8 cellular contexts compared by ENCODE assay signal in genomic region chr9:90142580-90142979, GRCh38.
DNase-seq lines count a peak whose midpoint lies in the region; ATAC-seq and TF ChIP-seq lines count a peak whose summit lies in the region.

No MANE protein-coding gene starts in this region.

- DNase-seq in DMS153 treated with DMSO at 0.1 percent for 48 hours (lab: John Stamatoyannopoulos, UW; ENCODE audit: unreplicated experiment) (peak; percentile 91), Kasumi-1 (lab: John Stamatoyannopoulos, UW) (peak; percentile 53 to 77), RKO (ENCODE audit: low spot score) (peak; percentile 58), adrenal gland (peak in 6 of 7 donors; percentile 39 to 74 (median 58)), kidney epithelial cell (ENCODE audit: low read depth) (peak; percentile 4)
- DNase-seq in stimulated activated CD4-positive, alpha-beta T cell treated with anti-CD3 and anti-CD28 coated beads, Interleukin-4, amount 100 ng/mL, for 48 hours (ENCODE audit: low read depth in 2 of 2): peak; percentile 26 to 45

- no peaks in the 10 kb centered on the region for H3K36me3 ChIP-seq in adrenal gland (replicated peaks in 1 of 2)
- H3K36me3 ChIP-seq in kidney epithelial cell (ENCODE audit: control insufficient read depth, insufficient read depth, low read length): no peaks in the 10 kb centered on the region

- no peaks in the 10 kb centered on the region for H3K4me1 ChIP-seq in adrenal gland (replicated peaks in 1 of 2)

- H3K4me3 ChIP-seq in adrenal gland (no peak overlapping the region), kidney epithelial cell (ENCODE audit: low read depth, low read length) (no peak overlapping the region)

- TF ChIP-seq CTCF in adrenal gland (IDR thresholded peaks at IDR 0.05) (peak; percentile 46 to 61 (median 53)), kidney epithelial cell (IDR thresholded peaks at IDR 0.05; ENCODE audit: insufficient read depth, low read length, poor library complexity, severe bottlenecking) (peak; percentile 50)

- H3K27me3 ChIP-seq in adrenal gland: no peaks in the 10 kb centered on the region
- no peaks in the 10 kb centered on the region for H3K27me3 ChIP-seq in kidney epithelial cell (ENCODE audit: control insufficient read depth, insufficient read depth, low read length)

- intact Hi-C loops in adrenal gland (cut with DNase I): loop anchor here in 1 of 2 donors (10.0 kb wide), 1 partner anchor 732 kb away; no protein-coding TSS in a partner anchor

- ATAC-seq in GM18520 (IDR thresholded peaks at IDR 0.05; ENCODE audit: unreplicated experiment) (no peak), esophagus mucosa (no peak)

- no peak overlapping the region for H3K27ac ChIP-seq in adrenal gland

- 8 to 14% (median 12%) methylated on average over 5 of the region's 5 CpGs for WGBS in adrenal gland, 4 donors

- no peaks in the 10 kb centered on the region for H3K9me3 ChIP-seq in adrenal gland (replicated peaks in 1 of 3)

- TF ChIP-seq POLR2A in adrenal gland (IDR thresholded peaks at IDR 0.05): no peak

Comparison
In these comparisons a context has a peak if more than half of its experiments do, and no peak if none do; other contexts are left out.
1. DNase-seq: peak in every context shown above with its lines; median percentile 91 in DMS153 treated with DMSO at 0.1 percent for 48 hours; 65 in Kasumi-1; 58 in RKO; 58 in adrenal gland; 36 in stimulated activated CD4-positive, alpha-beta T cell treated with anti-CD3 and anti-CD28 coated beads, Interleukin-4, amount 100 ng/mL, for 48 hours; 4 in kidney epithelial cell.